ENCODE assay signal across 19 cellular contexts in the genomic region with DNA sequence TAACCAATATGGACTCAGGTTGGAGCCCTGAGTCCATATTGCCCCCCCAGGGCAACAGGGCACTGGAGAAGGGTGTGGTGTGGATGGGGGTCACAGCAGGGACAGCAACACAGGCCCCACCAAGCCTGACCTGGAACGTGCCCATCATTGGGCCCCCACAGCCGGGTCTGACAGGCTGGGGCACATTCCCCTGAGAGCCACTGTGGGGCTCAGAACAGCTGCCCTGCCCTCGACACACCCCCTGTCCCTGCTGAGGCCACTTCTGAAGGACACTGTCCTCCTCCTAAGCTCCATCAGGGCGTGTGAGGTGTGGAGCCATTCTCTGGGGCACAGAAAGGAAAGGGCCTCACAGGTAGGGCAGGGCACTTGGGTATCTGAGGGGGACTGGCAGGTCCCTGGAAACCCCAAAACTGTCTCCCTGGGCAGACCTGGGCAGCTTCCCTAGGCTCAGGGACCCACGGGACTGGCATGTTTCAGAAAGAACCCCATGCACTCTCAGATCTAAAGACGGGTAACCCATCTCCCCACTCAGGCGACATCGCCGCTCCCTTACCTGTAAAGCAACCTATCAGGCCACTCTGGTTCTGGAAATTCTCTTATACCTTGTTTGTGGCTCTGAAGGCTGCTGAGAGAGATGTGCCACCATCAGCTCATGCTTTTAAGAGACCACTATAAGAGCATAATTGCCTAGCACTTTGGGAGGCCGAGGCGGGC.
DNase-seq lines count a peak whose midpoint lies in the region; ATAC-seq and TF ChIP-seq lines count a peak whose summit lies in the region.
"Had no signal": no experiment of that assay in that cellular context is flagged by ENCODE, and none has a peak within 500 bp of the region (broad histone marks: within the 10 kb centered on the region; RNA-seq: fewer than 3 reads in every experiment).

No MANE protein-coding gene starts in this region.

- no peaks in the 10 kb centered on the region for H4K20me1 ChIP-seq in SK-N-SH (ENCODE audit: insufficient read depth)

- no peak overlapping the region for H3K27ac ChIP-seq in SK-N-SH (ENCODE audit: low read depth in 2 of 2, low read length in 1 of 2)
- H3K27ac ChIP-seq in left lung = no peak overlapping the region
- H3K27ac ChIP-seq in upper lobe of right lung = no peak overlapping the region
- H3K27ac ChIP-seq: 22Rv1, neutrophil, tibial nerve had no signal

- H3K4me1 ChIP-seq in SK-N-SH (ENCODE audit: control insufficient read depth in 1 of 2, insufficient read depth in 2 of 2, low read depth in 1 of 2, low read length in 1 of 2) = peaks cover 0 to 59% of the 10 kb centered on the region in 2 experiments; a peak in 1 of 4 replicates
- H3K4me1 ChIP-seq in left lung = peaks cover 6% of the 10 kb centered on the region in 2 donors
- peaks cover 7% of the 10 kb centered on the region for H3K4me1 ChIP-seq in upper lobe of right lung

- intact Hi-C loops in left cardiac atrium (cut with DNase I) (no loop called here), Right ventricle myocardium superior (cut with DNase I) (no loop called here), left lung (cut with DNase I) (no loop called here), upper lobe of right lung (cut with DNase I) (no loop called here)

- no peak for TF ChIP-seq RAD21 in SK-N-SH (IDR thresholded peaks at IDR 0.05; ENCODE audit: low read length)

- no peak for TF ChIP-seq EP300 in SK-N-SH (IDR thresholded peaks at IDR 0.05; ENCODE audit: borderline replicate concordance in 1 of 2, low read depth in 1 of 2, low read length in 1 of 2)

- H2AFZ ChIP-seq in SK-N-SH (ENCODE audit: low read depth) = no peak overlapping the region

- 89% methylated on average over 9 of the region's 11 CpGs for WGBS in SK-N-SH (ENCODE audit: low lambda C conversion rate)

- POLR2A ChIA-PET in SK-N-SH (lab: Yijun Ruan, JAX) = no interaction called here

- no peak overlapping the region for H3K9ac ChIP-seq in SK-N-SH

- H3K9me3 ChIP-seq in SK-N-SH (no peaks in the 10 kb centered on the region), left lung (no peaks in the 10 kb centered on the region), upper lobe of right lung (no peaks in the 10 kb centered on the region)
- H3K9me3 ChIP-seq: neutrophil, tibial nerve had no signal

- no peak for TF ChIP-seq CTCF in SK-N-SH (IDR thresholded peaks at IDR 0.05)
- no peak for TF ChIP-seq CTCF in left lung (IDR thresholded peaks at IDR 0.05)
- TF ChIP-seq CTCF in upper lobe of right lung (IDR thresholded peaks at IDR 0.05) = no peak

- no peak overlapping the region for H3K4me3 ChIP-seq in SK-N-SH (ENCODE audit: low read depth in 2 of 2, low read length in 1 of 2)
- no peak overlapping the region for H3K4me3 ChIP-seq in left lung
- no peak overlapping the region for H3K4me3 ChIP-seq in upper lobe of right lung
- H3K4me3 ChIP-seq: K562, tibial nerve had no signal

- peaks cover 9% of the 10 kb centered on the region for H3F3A ChIP-seq in SK-N-SH (replicated peaks; ENCODE audit: insufficient read depth)

- H3K9me2 ChIP-seq in SK-N-SH = no peaks in the 10 kb centered on the region

- no peaks in the 10 kb centered on the region for H3K27me3 ChIP-seq in SK-N-SH (ENCODE audit: insufficient read depth)
- H3K27me3 ChIP-seq in left lung = no peaks in the 10 kb centered on the region
- H3K27me3 ChIP-seq in upper lobe of right lung = no peaks in the 10 kb centered on the region
- H3K27me3 ChIP-seq: neutrophil, tibial nerve had no signal

- H3K79me2 ChIP-seq in SK-N-SH (ENCODE audit: insufficient read depth) = no peaks in the 10 kb centered on the region

- CTCF ChIA-PET in SK-N-SH (lab: Yijun Ruan, JAX) = interaction anchor here (0.9 to 1.5 kb wide), 3 partner anchors 42 to 128 kb away, joined by 3 read pairs; no protein-coding TSS in a partner anchor

- ATAC-seq in SK-N-SH treated with all-trans-retinoic acid at 6 μM for 48 hours = no peak
- ATAC-seq in left cardiac atrium = no peak
- no peak for ATAC-seq in Right ventricle myocardium superior (ENCODE audit: poor library complexity)
- no peak for ATAC-seq in left lung
- no peak for ATAC-seq in upper lobe of right lung
- ATAC-seq in GM21423 (IDR thresholded peaks at IDR 0.05; ENCODE audit: unreplicated experiment) = no peak
- ATAC-seq: K562 had no signal

- no peak overlapping the region for H3K4me2 ChIP-seq in SK-N-SH

- DNase-seq in SK-N-SH (peak; percentile 9), left cardiac atrium (peak; percentile 14), Right ventricle myocardium superior (no peak), left lung (peak; percentile 26 to 61), upper lobe of right lung (peak; percentile 30), NCI-H1092 (lab: John Stamatoyannopoulos, UW) (no peak)
- DNase-seq: anterior cingulate cortex; caudate nucleus; GF-D8; NCI-H1694; NCI-H69; stimulated activated CD4-positive, alpha-beta T cell treated with anti-CD3 and anti-CD28 coated beads, Interleukin-4, amount 100 ng/mL, for 24 hours; SW 1271 had no signal

- H3K36me3 ChIP-seq in SK-N-SH (replicated peaks in 1 of 2; ENCODE audit: control insufficient read depth in 1 of 2, insufficient read depth in 2 of 2, low read length in 1 of 2) (no peaks in the 10 kb centered on the region), left lung (no peaks in the 10 kb centered on the region), upper lobe of right lung (no peaks in the 10 kb centered on the region)
- H3K36me3 ChIP-seq: neutrophil, tibial nerve had no signal

TF ChIP-seq in SK-N-SH, 30 proteins besides CTCF, POLR2A, EP300 and RAD21:
- TF ChIP-seq RCOR1 (IDR thresholded peaks at IDR 0.05; ENCODE audit: low read length) (no peak), FOSL2 (IDR thresholded peaks at IDR 0.05; ENCODE audit: borderline replicate concordance, low read depth) (no peak), MXI1 (IDR thresholded peaks at IDR 0.05; ENCODE audit: low read depth, low read length) (no peak), TAF1 (IDR thresholded peaks at IDR 0.05; ENCODE audit: borderline replicate concordance, low read depth, low read length) (no peak), SMC3 (IDR thresholded peaks at IDR 0.05; ENCODE audit: low read depth, low read length) (no peak), POLR2AphosphoS5 (IDR thresholded peaks at IDR 0.05; ENCODE audit: low read depth, low read length) (no peak)
- TF ChIP-seq, protein P1, sequence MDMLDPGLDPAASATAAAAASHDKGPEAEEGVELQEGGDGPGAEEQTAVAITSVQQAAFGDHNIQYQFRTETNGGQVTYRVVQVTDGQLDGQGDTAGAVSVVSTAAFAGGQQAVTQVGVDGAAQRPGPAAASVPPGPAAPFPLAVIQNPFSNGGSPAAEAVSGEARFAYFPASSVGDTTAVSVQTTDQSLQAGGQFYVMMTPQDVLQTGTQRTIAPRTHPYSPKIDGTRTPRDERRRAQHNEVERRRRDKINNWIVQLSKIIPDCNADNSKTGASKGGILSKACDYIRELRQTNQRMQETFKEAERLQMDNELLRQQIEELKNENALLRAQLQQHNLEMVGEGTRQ (IDR thresholded peaks at IDR 0.05; ENCODE audit: borderline replicate concordance, low read depth, low read length) = no peak
- TF ChIP-seq, protein P2, sequence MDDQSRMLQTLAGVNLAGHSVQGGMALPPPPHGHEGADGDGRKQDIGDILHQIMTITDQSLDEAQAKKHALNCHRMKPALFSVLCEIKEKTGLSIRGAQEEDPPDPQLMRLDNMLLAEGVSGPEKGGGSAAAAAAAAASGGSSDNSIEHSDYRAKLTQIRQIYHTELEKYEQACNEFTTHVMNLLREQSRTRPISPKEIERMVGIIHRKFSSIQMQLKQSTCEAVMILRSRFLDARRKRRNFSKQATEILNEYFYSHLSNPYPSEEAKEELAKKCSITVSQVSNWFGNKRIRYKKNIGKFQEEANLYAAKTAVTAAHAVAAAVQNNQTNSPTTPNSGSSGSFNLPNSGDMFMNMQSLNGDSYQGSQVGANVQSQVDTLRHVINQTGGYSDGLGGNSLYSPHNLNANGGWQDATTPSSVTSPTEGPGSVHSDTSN (IDR thresholded peaks at IDR 0.05) = no peak

TF ChIP-seq in SK-N-SH treated with all-trans-retinoic acid at 6 μM for 48 hours, 23 proteins besides CTCF, POLR2A, EP300 and RAD21 (continues in another document):
- TF ChIP-seq ZC3H10 (CRISPR knock-in tag; IDR thresholded peaks at IDR 0.05) (no peak), TOX (CRISPR knock-in tag; IDR thresholded peaks at IDR 0.05; ENCODE audit: borderline replicate concordance) (no peak), SNAI2 (CRISPR knock-in tag; IDR thresholded peaks at IDR 0.05) (no peak), CSDC2 (CRISPR knock-in tag; IDR thresholded peaks at IDR 0.05) (no peak), GLIS3 (CRISPR knock-in tag; IDR thresholded peaks at IDR 0.05) (no peak), ZNF8 (CRISPR knock-in tag; IDR thresholded peaks at IDR 0.05) (no peak), ZFP3 (CRISPR knock-in tag; IDR thresholded peaks at IDR 0.05) (no peak), TCF4 (CRISPR knock-in tag; IDR thresholded peaks at IDR 0.05; ENCODE audit: borderline replicate concordance) (no peak), ESRRG (CRISPR knock-in tag; IDR thresholded peaks at IDR 0.05) (no peak)
- TF ChIP-seq, protein P3, sequence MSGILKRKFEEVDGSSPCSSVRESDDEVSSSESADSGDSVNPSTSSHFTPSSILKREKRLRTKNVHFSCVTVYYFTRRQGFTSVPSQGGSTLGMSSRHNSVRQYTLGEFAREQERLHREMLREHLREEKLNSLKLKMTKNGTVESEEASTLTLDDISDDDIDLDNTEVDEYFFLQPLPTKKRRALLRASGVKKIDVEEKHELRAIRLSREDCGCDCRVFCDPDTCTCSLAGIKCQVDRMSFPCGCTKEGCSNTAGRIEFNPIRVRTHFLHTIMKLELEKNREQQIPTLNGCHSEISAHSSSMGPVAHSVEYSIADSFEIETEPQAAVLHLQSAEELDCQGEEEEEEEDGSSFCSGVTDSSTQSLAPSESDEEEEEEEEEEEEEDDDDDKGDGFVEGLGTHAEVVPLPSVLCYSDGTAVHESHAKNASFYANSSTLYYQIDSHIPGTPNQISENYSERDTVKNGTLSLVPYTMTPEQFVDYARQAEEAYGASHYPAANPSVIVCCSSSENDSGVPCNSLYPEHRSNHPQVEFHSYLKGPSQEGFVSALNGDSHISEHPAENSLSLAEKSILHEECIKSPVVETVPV (CRISPR knock-in tag; IDR thresholded peaks at IDR 0.05) = no peak
- TF ChIP-seq, protein P4, sequence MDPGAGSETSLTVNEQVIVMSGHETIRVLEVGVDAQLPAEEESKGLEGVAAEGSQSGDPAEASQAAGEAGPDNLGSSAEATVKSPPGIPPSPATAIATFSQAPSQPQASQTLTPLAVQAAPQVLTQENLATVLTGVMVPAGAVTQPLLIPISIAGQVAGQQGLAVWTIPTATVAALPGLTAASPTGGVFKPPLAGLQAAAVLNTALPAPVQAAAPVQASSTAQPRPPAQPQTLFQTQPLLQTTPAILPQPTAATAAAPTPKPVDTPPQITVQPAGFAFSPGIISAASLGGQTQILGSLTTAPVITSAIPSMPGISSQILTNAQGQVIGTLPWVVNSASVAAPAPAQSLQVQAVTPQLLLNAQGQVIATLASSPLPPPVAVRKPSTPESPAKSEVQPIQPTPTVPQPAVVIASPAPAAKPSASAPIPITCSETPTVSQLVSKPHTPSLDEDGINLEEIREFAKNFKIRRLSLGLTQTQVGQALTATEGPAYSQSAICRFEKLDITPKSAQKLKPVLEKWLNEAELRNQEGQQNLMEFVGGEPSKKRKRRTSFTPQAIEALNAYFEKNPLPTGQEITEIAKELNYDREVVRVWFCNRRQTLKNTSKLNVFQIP (CRISPR knock-in tag; IDR thresholded peaks at IDR 0.05; ENCODE audit: borderline replicate concordance, low read depth) = no peak

Comparison
In these comparisons a context has a peak if more than half of its experiments do, and no peak if none do; other contexts are left out.
1. DNase-seq: peak in SK-N-SH (single experiment), left cardiac atrium (single experiment), left lung (2 of 2) and upper lobe of right lung (single experiment); none in Right ventricle myocardium superior (single experiment) and NCI-H1092 (single experiment).